In the genomic region with DNA sequence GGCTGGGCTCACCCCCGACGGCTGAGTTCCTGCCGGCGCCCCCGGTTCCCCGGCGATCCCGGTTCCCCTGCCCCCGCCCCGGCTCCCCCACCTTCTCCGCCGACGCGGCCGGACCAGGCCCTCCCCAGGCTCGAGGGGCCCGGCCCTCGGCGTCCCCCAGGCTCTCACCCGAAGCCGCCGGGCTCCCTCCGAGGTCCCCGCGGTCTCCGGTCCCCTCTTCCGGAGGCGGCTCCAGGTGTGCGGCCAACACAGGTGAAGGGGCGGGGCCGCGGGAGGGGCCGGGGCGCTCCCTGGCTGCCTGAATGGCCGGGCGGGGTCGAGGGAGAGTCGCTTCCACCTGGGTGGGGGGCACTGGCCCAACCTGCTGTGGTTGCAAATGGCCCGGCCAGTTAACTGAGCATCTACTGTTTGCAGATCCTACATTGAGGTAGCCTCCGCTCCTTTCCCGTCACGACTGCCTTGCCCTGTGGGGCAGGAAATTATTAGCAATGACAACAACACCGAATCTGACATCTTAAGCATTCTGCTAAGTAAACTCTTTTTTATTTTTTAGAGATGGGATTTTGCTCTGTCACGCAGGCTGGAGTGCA, we compare ENCODE assay signal across 13 cellular contexts. TPM values are rescaled to one million over a fixed set of nuclear protein-coding genes. Genes with fewer than 3 reads are reported as not detected.
DNase-seq lines count a peak whose midpoint lies in the region; ATAC-seq and TF ChIP-seq lines count a peak whose summit lies in the region.
"Had no signal": no experiment of that assay in that cellular context is flagged by ENCODE, and none has a peak within 500 bp of the region (broad histone marks: within the 10 kb centered on the region; RNA-seq: fewer than 3 reads in every experiment).

TSS of gene BICDL2 (minus strand) at position 219 of the 590 bp plus-strand sequence. CDS start 1,448 bp downstream, outside the sequence.

- H3K4me3 Mint-ChIP-seq in progenitor cell of endocrine pancreas (ENCODE audit: low read depth), result peak within 1 kb of the TSS; percentile 64
- H3K4me3 Mint-ChIP-seq: activated CD4-positive, alpha-beta memory T cell treated with anti-CD3 and anti-CD28 coated beads, Interleukin-2, amount 10 ng/mL, durations not matched to agents 7 days and 5 days; brain had no signal

- no peaks in the 10 kb centered on the region for H3K79me2 ChIP-seq in hepatocyte

- peak within 1 kb of the TSS; percentile 63 for H2AFZ ChIP-seq in hepatocyte

- H3K27ac ChIP-seq in hepatocyte (no peak within 1 kb of the TSS), foreskin keratinocyte (no peak within 1 kb of the TSS)
- H3K27ac ChIP-seq: RWPE1 had no signal

- H3K4me2 ChIP-seq in hepatocyte, result peak within 1 kb of the TSS; percentile 90

- no peaks in the 10 kb centered on the region for H3K9me3 ChIP-seq in hepatocyte (ENCODE audit: low read depth)

- peak within 1 kb of the TSS; percentile 32 for H3K4me3 ChIP-seq in hepatocyte

- H3K27me3 ChIP-seq in hepatocyte, result peaks cover 35% of the 10 kb centered on the region
- H3K27me3 ChIP-seq in foreskin keratinocyte, result peaks cover 61% of the 10 kb centered on the region

- H3K4me1 Mint-ChIP-seq in progenitor cell of endocrine pancreas (ENCODE audit: low read depth), result peaks cover 4% of the 10 kb centered on the region
- H3K4me1 Mint-ChIP-seq: brain had no signal

- H3K27me3 Mint-ChIP-seq in progenitor cell of endocrine pancreas, result peaks cover 63% of the 10 kb centered on the region

- H3K9me3 Mint-ChIP-seq in progenitor cell of endocrine pancreas (ENCODE audit: low read depth), result no peaks in the 10 kb centered on the region
- H3K9me3 Mint-ChIP-seq: activated CD4-positive, alpha-beta memory T cell treated with anti-CD3 and anti-CD28 coated beads, Interleukin-2, amount 10 ng/mL, durations not matched to agents 7 days and 5 days had no signal

- no peak for ATAC-seq in foreskin keratinocyte

- DNase-seq in NCI-H1417 (lab: John Stamatoyannopoulos, UW), result peak in 2 of 3 experiments; percentile 31 to 51
- no peak for DNase-seq in NCI-H1417 treated with DMSO at 0.1 percent for 48 hours (lab: John Stamatoyannopoulos, UW)
- peak; percentile 35 for DNase-seq in NCI-H146 treated with DMSO at 0.1 percent for 48 hours (lab: John Stamatoyannopoulos, UW; ENCODE audit: unreplicated experiment)
- peak; percentile 75 for DNase-seq in hepatocyte (ENCODE audit: low spot score)
- DNase-seq in progenitor cell of endocrine pancreas (ENCODE audit: low spot score, unreplicated experiment), result no peak
- no peak for DNase-seq in NAMALWA (ENCODE audit: low spot score)
- DNase-seq in activated CD4-positive, alpha-beta T cell treated with anti-CD3 and anti-CD28 coated beads for 4 hours, result no peak
- DNase-seq in foreskin keratinocyte, result no peak
- DNase-seq: activated CD4-positive, alpha-beta memory T cell treated with anti-CD3 and anti-CD28 coated beads, Interleukin-2, amount 10 ng/mL, durations not matched to agents 7 days and 5 days; occipital lobe had no signal

- TF ChIP-seq CTCF in hepatocyte (IDR thresholded peaks at IDR 0.05; ENCODE audit: poor library complexity) (no peak), progenitor cell of endocrine pancreas (IDR thresholded peaks at IDR 0.05; ENCODE audit: unreplicated experiment) (no peak), foreskin keratinocyte (conservative IDR thresholded peaks at IDR 0.05) (no peak)

- H3K36me3 ChIP-seq in hepatocyte (replicated peaks; ENCODE audit: insufficient read depth, low read depth), result no peaks in the 10 kb centered on the region

- peak within 1 kb of the TSS; percentile 49 for H3K27ac Mint-ChIP-seq in progenitor cell of endocrine pancreas
- H3K27ac Mint-ChIP-seq: activated CD4-positive, alpha-beta memory T cell treated with anti-CD3 and anti-CD28 coated beads, Interleukin-2, amount 10 ng/mL, durations not matched to agents 7 days and 5 days had no signal

- no peaks in the 10 kb centered on the region for H3K36me3 Mint-ChIP-seq in progenitor cell of endocrine pancreas (ENCODE audit: insufficient read depth)
- H3K36me3 Mint-ChIP-seq: brain had no signal

- H3K4me1 ChIP-seq in hepatocyte (ENCODE audit: insufficient read depth) (no peaks in the 10 kb centered on the region), foreskin keratinocyte (no peaks in the 10 kb centered on the region)

- 16% methylated on average over 16 of the region's 44 CpGs for WGBS in hepatocyte (ENCODE audit: low lambda C conversion rate, missing lambda C conversion rate)

- H3K9me2 ChIP-seq in hepatocyte (replicated peaks; ENCODE audit: insufficient read depth), result no peaks in the 10 kb centered on the region

- no peaks in the 10 kb centered on the region for H4K20me1 ChIP-seq in hepatocyte (ENCODE audit: insufficient read depth, poor library complexity, severe bottlenecking)

RNA-seq across cellular contexts. Expression of gene BICDL2, which starts in this region (rescaled TPM):
- total RNA-seq in hepatocyte (10.0 and 12.3 TPM in 2 replicates), progenitor cell of endocrine pancreas (10.4 and 11.7 TPM in 2 replicates), foreskin keratinocyte (0.39 and 0.68 TPM in 2 replicates)
- polyA plus RNA-seq in hepatocyte (11.8 and 12.8 TPM in 2 replicates), foreskin keratinocyte (0.37 and 1.1 TPM in 2 replicates)
- total RNA-seq: A172, occipital lobe had no signal

Comparison
In these comparisons a context has a peak if more than half of its experiments do, and no peak if none do; other contexts are left out.
1. DNase-seq: peak in NCI-H1417 (2 of 3), NCI-H146 treated with DMSO at 0.1 percent for 48 hours (single experiment) and hepatocyte (single experiment); none in NCI-H1417 treated with DMSO at 0.1 percent for 48 hours (single experiment), progenitor cell of endocrine pancreas (single experiment), NAMALWA (single experiment), activated CD4-positive, alpha-beta T cell treated with anti-CD3 and anti-CD28 coated beads for 4 hours (0 of 2) and foreskin keratinocyte (0 of 2).